25 cellular contexts compared by ENCODE assay signal in the genomic region with DNA sequence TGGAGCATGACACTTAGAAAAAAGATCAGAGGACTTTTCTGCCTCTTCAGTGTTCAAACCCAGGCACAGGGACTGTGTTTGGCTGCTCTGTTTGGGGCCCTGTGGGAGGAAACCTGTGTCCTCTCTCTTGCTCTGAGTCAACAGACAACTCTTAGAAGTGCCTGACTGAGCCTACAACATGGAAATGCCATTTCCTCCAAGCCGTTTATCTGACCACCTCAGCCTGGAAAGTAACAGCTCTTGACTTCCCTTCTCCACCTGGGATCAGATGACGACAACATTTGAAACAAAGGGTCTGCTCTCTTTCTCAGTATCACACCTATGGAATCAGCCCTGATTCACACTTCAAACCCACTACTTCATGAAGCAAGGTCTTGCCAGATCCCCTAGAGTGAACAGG.
A peak's percentile ranks its signal among the peaks of the same experiment; 100 is the strongest.
DNase-seq lines count a peak whose midpoint lies in the region; ATAC-seq, FAIRE-seq and TF ChIP-seq lines count a peak whose summit lies in the region.
"Had no signal": no experiment of that assay in that cellular context is flagged by ENCODE, and none has a peak within 500 bp of the region (broad histone marks: within the 10 kb centered on the region; RNA-seq: fewer than 3 reads in every experiment).

No MANE protein-coding gene starts in this region.

- H3K9me3 ChIP-seq in right lobe of liver (no peaks in the 10 kb centered on the region), HepG2 (ENCODE audit: low read length) (no peaks in the 10 kb centered on the region), GM12878 (replicated peaks; ENCODE audit: control insufficient read depth, insufficient read depth, low read length) (no peaks in the 10 kb centered on the region), WERI-Rb-1 (ENCODE audit: severe bottlenecking) (no peaks in the 10 kb centered on the region)
- H3K9me3 ChIP-seq: esophagus squamous epithelium, uterus had no signal

- RAD21 ChIA-PET in GM12878 (lab: Charles Lee; ENCODE audit: unreplicated experiment) = interaction anchor here (0.7 kb wide), 1 partner anchor 8 kb away, joined by 3 read pairs; no protein-coding TSS in a partner anchor

- TF ChIP-seq RAD21 in HepG2 (CRISPR knock-in tag; IDR thresholded peaks at IDR 0.05) = no peak
- TF ChIP-seq RAD21 in GM12878 (IDR thresholded peaks at IDR 0.05; ENCODE audit: insufficient read depth, low read depth, low read length) = no peak

- POLR2A ChIA-PET in HepG2 (lab: Yijun Ruan, JAX) (no interaction called here), GM12878 (lab: Charles Lee) (no interaction called here)

- H3K79me2 ChIP-seq in HepG2 (ENCODE audit: insufficient read depth, low read length) (no peaks in the 10 kb centered on the region), GM12878 (ENCODE audit: control insufficient read depth, insufficient read depth, low read length) (no peaks in the 10 kb centered on the region)

- in situ Hi-C loops in HepG2 (cut with HindIII; ENCODE audit: extremely low pct_ligation_motif_present, low pct_unique_long_range_greater_than_20kb) = no loop called here
- in situ Hi-C loops in GM12878 (cut with MboI) = no loop called here

- H3K36me3 ChIP-seq in right lobe of liver (no peaks in the 10 kb centered on the region), HepG2 (replicated peaks in 1 of 2; ENCODE audit: control insufficient read depth in 1 of 2, insufficient read depth in 2 of 2, low read length in 2 of 2) (no peaks in the 10 kb centered on the region), GM12878 (ENCODE audit: control insufficient read depth in 2 of 2, insufficient read depth in 2 of 2, low read length in 1 of 2) (no peaks in the 10 kb centered on the region), WERI-Rb-1 (no peaks in the 10 kb centered on the region)
- H3K36me3 ChIP-seq: esophagus squamous epithelium, uterus had no signal

- H3K4me2 ChIP-seq in HepG2 (ENCODE audit: low read depth, low read length) (no peak overlapping the region), GM12878 (ENCODE audit: control insufficient read depth, insufficient read depth) (no peak overlapping the region)

- intact Hi-C loops in right lobe of liver (cut with DNase I) = no loop called here
- intact Hi-C loops in HepG2 (cut with micrococcal nuclease; ENCODE audit: unreplicated experiment) = no loop called here
- intact Hi-C loops in GM12878 (cut with micrococcal nuclease; ENCODE audit: unreplicated experiment) = no loop called here

- CTCF ChIA-PET in HepG2 (lab: Yijun Ruan, JAX; ENCODE audit: low intra/inter-chr PET ratio, low total read pairs) = no interaction called here
- CTCF ChIA-PET in GM12878 (lab: Yijun Ruan, JAX) = interaction anchor here (0.9 kb wide), 1 partner anchor 147 kb away, joined by 3 read pairs; no protein-coding TSS in a partner anchor

- H3K4me1 ChIP-seq in right lobe of liver (peaks cover 0 to 17% (median 0%) of the 10 kb centered on the region in 4 donors), HepG2 (ENCODE audit: insufficient read depth, low read length) (peaks cover 52% of the 10 kb centered on the region), GM12878 (ENCODE audit: control insufficient read depth, insufficient read depth, low read length) (no peaks in the 10 kb centered on the region)
- H3K4me1 ChIP-seq: uterus had no signal

- no peak for TF ChIP-seq POLR2A in right lobe of liver (IDR thresholded peaks at IDR 0.05)
- no peak for TF ChIP-seq POLR2A in HepG2 (IDR thresholded peaks at IDR 0.05; ENCODE audit: insufficient read depth in 1 of 2, low read depth in 2 of 2, low read length in 2 of 2)
- no peak for TF ChIP-seq POLR2A in GM12878 (IDR thresholded peaks at IDR 0.05; ENCODE audit: low read depth, low read length)

- no TSS peak for BruUV-seq in HepG2 (replicated peaks; lab: Mats Ljungman, UMichigan)
- no TSS peak for BruUV-seq in GM12878 (replicated peaks; lab: Mats Ljungman, UMichigan)

- 46% methylated on average over 2 of the region's 2 CpGs for WGBS in right lobe of liver (ENCODE audit: insufficient coverage, low coverage, low lambda C conversion rate, missing lambda C conversion rate)
- 13% methylated on average over 2 of the region's 2 CpGs for WGBS in HepG2 (ENCODE audit: low lambda C conversion rate)
- WGBS in GM12878 (ENCODE audit: insufficient coverage, insufficient replicate concordance, low lambda C conversion rate, missing lambda C conversion rate) = 0% methylated on average over 2 of the region's 2 CpGs

- H2AFZ ChIP-seq in HepG2 (ENCODE audit: low read length) = no peak overlapping the region
- no peak overlapping the region for H2AFZ ChIP-seq in GM12878 (ENCODE audit: control insufficient read depth, low read depth, low read length)

- no peak overlapping the region for H3K4me3 ChIP-seq in right lobe of liver
- H3K4me3 ChIP-seq in HepG2 (replicated peaks in 1 of 3; ENCODE audit: insufficient read depth in 1 of 3, low read depth in 2 of 3, low read length in 3 of 3) = no peak overlapping the region
- H3K4me3 ChIP-seq in GM12878 = no peak overlapping the region
- H3K4me3 ChIP-seq in WERI-Rb-1 (ENCODE audit: low read depth, low read length) = no peak overlapping the region
- H3K4me3 ChIP-seq: esophagus squamous epithelium, SK-N-MC, uterus had no signal

- H3K27ac Mint-ChIP-seq in nephron = peak overlapping the region in 2 of 3 experiments; percentile 38 to 75
- H3K27ac Mint-ChIP-seq: memory B cell had no signal

- H3K4me3 Mint-ChIP-seq in nephron = no peak overlapping the region
- H3K4me3 Mint-ChIP-seq: memory B cell had no signal

- peaks cover 80% of the 10 kb centered on the region for H3K4me1 Mint-ChIP-seq in nephron
- H3K4me1 Mint-ChIP-seq: memory B cell had no signal

- ATAC-seq in right lobe of liver = no peak
- no peak for ATAC-seq in HepG2
- ATAC-seq in GM12878 = 0 out of 3 replicates have a peak, but pooled peaks have one; percentile 21
- ATAC-seq: activated CD4-positive, CD25-positive, alpha-beta regulatory T cell treated with anti-CD3 and anti-CD28 coated beads, Interleukin-2, amount 50 U/mL, for 24 hours had no signal

- H3K27ac ChIP-seq in right lobe of liver (peak overlapping the region in 2 of 3 donors; percentile 29 to 68), HepG2 (ENCODE audit: extremely low read length, insufficient read depth, low read length) (no peak overlapping the region), GM12878 (ENCODE audit: control insufficient read depth, insufficient read depth) (no peak overlapping the region), WERI-Rb-1 (no peak overlapping the region)
- H3K27ac ChIP-seq: C4-2B, SK-N-MC had no signal

- TF ChIP-seq EP300 in HepG2 (IDR thresholded peaks at IDR 0.05; ENCODE audit: low read depth in 2 of 2, low read length in 2 of 2) (no peak), HepG2 (CRISPR knock-in tag; IDR thresholded peaks at IDR 0.05; ENCODE audit: borderline replicate concordance) (no peak), GM12878 (IDR thresholded peaks at IDR 0.05; ENCODE audit: borderline replicate concordance in 1 of 2, control insufficient read depth in 1 of 2, low read depth in 2 of 2, low read length in 2 of 2) (no peak)

- H4K20me1 ChIP-seq in HepG2 (ENCODE audit: insufficient read depth, low read length) (no peaks in the 10 kb centered on the region), GM12878 (ENCODE audit: control insufficient read depth, insufficient read depth) (no peaks in the 10 kb centered on the region)

- no peak overlapping the region for H3K9ac ChIP-seq in HepG2 (ENCODE audit: insufficient read depth, low read depth, low read length)
- no peak overlapping the region for H3K9ac ChIP-seq in GM12878 (ENCODE audit: control insufficient read depth, insufficient read depth, low read length)

- no peak for DNase-seq in right lobe of liver
- DNase-seq in HepG2 (ENCODE audit: low spot score) = no peak
- no peak for DNase-seq in GM12878 (ENCODE audit: low read depth, low spot score)
- no peak for DNase-seq in GM03348 (ENCODE audit: low spot score)
- no peak for DNase-seq in GM19240 (ENCODE audit: insufficient read length, low spot score)
- DNase-seq in SKM-1 treated with dmso at 0.1 percent for 144 hours (lab: John Stamatoyannopoulos, UW; ENCODE audit: unreplicated experiment) = no peak
- DNase-seq in WERI-Rb-1 = no peak
- DNase-seq: activated naive CD4-positive, alpha-beta T cell treated with Interleukin-2 at 50 U/mL for 16 hours; activated T-cell treated with anti-CD3 and anti-CD28 coated beads, Interleukin-2, amount 50 U/mL, for 1 hour; effector memory CD4-positive, alpha-beta T cell; EL; esophagus squamous epithelium; kidney glomerular epithelial cell; NCI-H1105 treated with DMSO at 0.1 percent for 48 hours; NCI-H2107; NCI-H526; occipital lobe; retina; uterus had no signal

- TF ChIP-seq CTCF in right lobe of liver (IDR thresholded peaks at IDR 0.05) (no peak), HepG2 (CRISPR knock-in tag; IDR thresholded peaks at IDR 0.05) (no peak), GM12878 (IDR thresholded peaks at IDR 0.05 in 2 of 3, conservative IDR thresholded peaks at IDR 0.05 in 1 of 3; ENCODE audit: control insufficient read depth in 2 of 3, extremely low read depth in 1 of 3, insufficient read depth in 1 of 3, low read depth in 3 of 3, low read length in 3 of 3) (no peak), nephron (IDR thresholded peaks at IDR 0.05; ENCODE audit: unreplicated experiment in 3 of 3) (no peak), WERI-Rb-1 (IDR thresholded peaks at IDR 0.05; ENCODE audit: low read depth, low read length) (no peak)

- SMC1A ChIA-PET in GM12878 (lab: Charles Lee; ENCODE audit: uncharacterized antibody, unreplicated experiment) = interaction anchor here (2.1 kb wide), 1 partner anchor 8 kb away, joined by 7 read pairs; no protein-coding TSS in a partner anchor

- H3K27me3 ChIP-seq in right lobe of liver = no peaks in the 10 kb centered on the region
- H3K27me3 ChIP-seq in HepG2 (ENCODE audit: control insufficient read depth in 1 of 2, insufficient read depth in 2 of 2, low read length in 2 of 2) = peaks cover 0 to 7% of the 10 kb centered on the region in 2 experiments; a peak in 4 of 5 replicates
- no peaks in the 10 kb centered on the region; a peak in 1 of 4 replicates for H3K27me3 ChIP-seq in GM12878 (replicated peaks in 1 of 2; ENCODE audit: control insufficient read depth in 2 of 2, insufficient read depth in 2 of 2, low read length in 1 of 2)
- no peaks in the 10 kb centered on the region for H3K27me3 ChIP-seq in WERI-Rb-1 (ENCODE audit: insufficient read depth, low read depth, severe bottlenecking)
- H3K27me3 ChIP-seq: esophagus squamous epithelium, uterus had no signal

- no peak for FAIRE-seq in HepG2 (lab: Jason Lieb, UNC)
- FAIRE-seq in GM12878 (lab: Jason Lieb, UNC) = no peak
- FAIRE-seq: H1 had no signal

- peaks cover 9% of the 10 kb centered on the region for H3K36me3 Mint-ChIP-seq in nephron (ENCODE audit: low read depth)
- H3K36me3 Mint-ChIP-seq: memory B cell had no signal

- peaks cover 3% of the 10 kb centered on the region for H3K27me3 Mint-ChIP-seq in nephron (ENCODE audit: low read depth)

- no peaks in the 10 kb centered on the region for H3K9me3 Mint-ChIP-seq in nephron
- H3K9me3 Mint-ChIP-seq: memory B cell had no signal

TF ChIP-seq in HepG2, 621 proteins besides CTCF, POLR2A, EP300 and RAD21 (continues in another document):
- TF ChIP-seq SUZ12 (IDR thresholded peaks at IDR 0.05; ENCODE audit: low read depth, low read length) = no peak
- no peak for TF ChIP-seq ZNF891 (CRISPR knock-in tag; IDR thresholded peaks at IDR 0.05)

TF ChIP-seq in GM12878, 131 proteins besides CTCF, POLR2A, EP300 and RAD21:
- TF ChIP-seq YY1 (IDR thresholded peaks at IDR 0.05; ENCODE audit: low read depth, low read length) = no peak
- peak; percentile 71 for TF ChIP-seq IKZF1 (conservative IDR thresholded peaks at IDR 0.05)

Comparison
In these comparisons a context has a peak if more than half of its experiments do, and no peak if none do; other contexts are left out.
1. H3K27ac ChIP-seq: peak in right lobe of liver (2 of 3); none in HepG2 (single experiment), GM12878 (single experiment) and WERI-Rb-1 (single experiment).